ENCODE assay signal across 13 cellular contexts in the genomic region with DNA sequence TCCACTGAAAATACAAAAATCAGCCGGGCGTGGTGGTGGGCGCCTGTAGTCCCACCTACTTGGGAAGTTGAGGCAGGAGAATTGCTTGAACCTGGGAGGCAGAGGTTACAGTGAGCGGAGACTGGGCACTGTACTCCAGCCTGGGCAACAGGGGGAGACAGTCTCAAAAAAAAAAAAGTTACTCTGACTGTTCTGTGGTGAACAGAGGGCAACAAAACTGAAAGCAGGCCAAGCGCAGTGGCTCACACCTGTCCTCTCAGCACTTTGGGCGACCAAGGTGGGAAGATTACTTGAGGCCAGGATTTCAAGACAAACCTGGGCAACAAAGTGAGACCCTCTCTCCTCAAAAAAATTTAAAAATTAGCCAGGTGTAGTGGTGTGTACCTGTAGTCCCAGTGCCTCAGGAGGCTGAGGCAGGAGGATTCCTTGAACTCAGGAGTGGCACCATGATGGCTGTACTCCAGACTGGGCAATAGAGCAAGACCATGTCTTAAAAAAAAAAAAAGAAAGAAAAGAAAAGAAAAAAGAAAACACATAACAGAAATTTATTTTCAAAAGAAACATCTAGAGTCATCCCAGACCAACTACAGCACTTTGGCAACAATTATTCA. TPM values are rescaled to one million over a fixed set of nuclear protein-coding genes. Genes with fewer than 3 reads are reported as not detected.
DNase-seq lines count a peak whose midpoint lies in the region; ATAC-seq and TF ChIP-seq lines count a peak whose summit lies in the region.
"Had no signal": no experiment of that assay in that cellular context is flagged by ENCODE, and none has a peak within 500 bp of the region (broad histone marks: within the 10 kb centered on the region; RNA-seq: fewer than 3 reads in every experiment).

No MANE protein-coding gene starts in this region.

- CTCF ChIA-PET in SK-N-SH (lab: Yijun Ruan, JAX) = no interaction called here

- no peaks in the 10 kb centered on the region for H3K9me2 ChIP-seq in SK-N-SH

- H3K9me3 ChIP-seq in SK-N-SH = no peaks in the 10 kb centered on the region
- H3K9me3 ChIP-seq: sigmoid colon, uterus had no signal

- no peaks in the 10 kb centered on the region for H3K36me3 ChIP-seq in SK-N-SH (replicated peaks in 1 of 2; ENCODE audit: control insufficient read depth in 1 of 2, insufficient read depth in 2 of 2, low read length in 1 of 2)
- H3K36me3 ChIP-seq: sigmoid colon, uterus had no signal

- no peak overlapping the region for H2AFZ ChIP-seq in SK-N-SH (ENCODE audit: low read depth)

- H3K27ac ChIP-seq in SK-N-SH (ENCODE audit: low read depth in 2 of 2, low read length in 1 of 2) = no peak overlapping the region
- H3K27ac ChIP-seq in foreskin keratinocyte = no peak overlapping the region
- H3K27ac ChIP-seq: sigmoid colon, SK-N-MC, uterus had no signal

- POLR2A ChIA-PET in SK-N-SH (lab: Yijun Ruan, JAX) = no interaction called here

- DNase-seq in HFF-Myc (ENCODE audit: extremely low read depth, low read depth) (no peak), SK-N-SH (no peak), foreskin keratinocyte (no peak), NCI-H2081 treated with DMSO at 0.1 percent for 48 hours (lab: John Stamatoyannopoulos, UW) (no peak)
- no peak for DNase-seq in stimulated activated CD4-positive, alpha-beta T cell treated with anti-CD3 and anti-CD28 coated beads, Interleukin-4, amount 100 ng/mL, for 1 hour
- DNase-seq in stimulated activated CD4-positive, alpha-beta T cell treated with anti-CD3 and anti-CD28 coated beads, Interleukin-15, amount 100 ng/mL, for 24 hours = no peak
- no peak for DNase-seq in activated CD4-positive, alpha-beta T cell treated with anti-CD3 and anti-CD28 coated beads, Interleukin-2, amount 50 U/mL, for 48 hours
- DNase-seq: activated CD4-positive, alpha-beta T cell treated with anti-CD3 and anti-CD28 coated beads, Interleukin-2, amount 10 ng/mL, durations not matched to agents 24 days and 14 days; CD8-positive, alpha-beta T cell; sigmoid colon; uterus had no signal

- no peak for ATAC-seq in foreskin keratinocyte
- ATAC-seq: CD8-positive, alpha-beta T cell had no signal

- H3K27me3 ChIP-seq in SK-N-SH (ENCODE audit: insufficient read depth) (no peaks in the 10 kb centered on the region), foreskin keratinocyte (no peaks in the 10 kb centered on the region)
- H3K27me3 ChIP-seq: sigmoid colon, uterus had no signal

- TF ChIP-seq CTCF in GM12873 (IDR thresholded peaks at IDR 0.05; ENCODE audit: insufficient read depth, low read depth, low read length, missing control alignments) (peak; percentile 30), HFF-Myc (IDR thresholded peaks at IDR 0.05; ENCODE audit: low read depth, low read length, missing control alignments) (peak; percentile 22), SK-N-SH (IDR thresholded peaks at IDR 0.05) (no peak; the same call in 1 of the 2 replicates), foreskin keratinocyte (conservative IDR thresholded peaks at IDR 0.05) (peak; percentile 34)

- H3K4me2 ChIP-seq in SK-N-SH = no peak overlapping the region

- TF ChIP-seq EP300 in SK-N-SH (IDR thresholded peaks at IDR 0.05; ENCODE audit: borderline replicate concordance in 1 of 2, low read depth in 1 of 2, low read length in 1 of 2) = no peak

- no peaks in the 10 kb centered on the region for H3F3A ChIP-seq in SK-N-SH (replicated peaks; ENCODE audit: insufficient read depth)

- H3K4me3 ChIP-seq in HFF-Myc (replicated peaks; ENCODE audit: low read depth, low read length) (no peak overlapping the region), SK-N-SH (ENCODE audit: low read depth in 2 of 2, low read length in 1 of 2) (no peak overlapping the region)
- H3K4me3 ChIP-seq: sigmoid colon, SK-N-MC, uterus had no signal

- H3K9ac ChIP-seq in SK-N-SH = no peak overlapping the region

- H3K79me2 ChIP-seq in SK-N-SH (ENCODE audit: insufficient read depth) = no peaks in the 10 kb centered on the region

- no peaks in the 10 kb centered on the region for H4K20me1 ChIP-seq in SK-N-SH (ENCODE audit: insufficient read depth)

- WGBS in SK-N-SH (ENCODE audit: low lambda C conversion rate) = 91% methylated on average over 6 of the region's 6 CpGs

- TF ChIP-seq RAD21 in SK-N-SH (IDR thresholded peaks at IDR 0.05; ENCODE audit: low read length) = peak; percentile 19; the same call in 1 of the 2 replicates

- H3K4me1 ChIP-seq in SK-N-SH (ENCODE audit: control insufficient read depth in 1 of 2, insufficient read depth in 2 of 2, low read depth in 1 of 2, low read length in 1 of 2) = no peaks in the 10 kb centered on the region
- H3K4me1 ChIP-seq in foreskin keratinocyte = no peaks in the 10 kb centered on the region
- H3K4me1 ChIP-seq: sigmoid colon, uterus had no signal

TF ChIP-seq in SK-N-SH, 30 proteins besides CTCF, POLR2A, EP300 and RAD21:
- TF ChIP-seq NFIC (IDR thresholded peaks at IDR 0.05; ENCODE audit: borderline replicate concordance) = no peak
- TF ChIP-seq TEAD4 (IDR thresholded peaks at IDR 0.05; ENCODE audit: borderline replicate concordance, insufficient read depth) = no peak
- no peak for TF ChIP-seq YY1 (IDR thresholded peaks at IDR 0.05; ENCODE audit: low read depth)
- TF ChIP-seq, protein P1, sequence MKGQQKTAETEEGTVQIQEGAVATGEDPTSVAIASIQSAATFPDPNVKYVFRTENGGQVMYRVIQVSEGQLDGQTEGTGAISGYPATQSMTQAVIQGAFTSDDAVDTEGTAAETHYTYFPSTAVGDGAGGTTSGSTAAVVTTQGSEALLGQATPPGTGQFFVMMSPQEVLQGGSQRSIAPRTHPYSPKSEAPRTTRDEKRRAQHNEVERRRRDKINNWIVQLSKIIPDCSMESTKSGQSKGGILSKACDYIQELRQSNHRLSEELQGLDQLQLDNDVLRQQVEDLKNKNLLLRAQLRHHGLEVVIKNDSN (IDR thresholded peaks at IDR 0.05; ENCODE audit: borderline replicate concordance, low read depth) = no peak
- TF ChIP-seq SMC3 (IDR thresholded peaks at IDR 0.05; ENCODE audit: low read depth, low read length) = 0 out of 2 replicates have a peak, but pooled peaks have one; percentile 15

RNA-seq across cellular contexts. Expression of a gene that starts 13.6 kb away (rescaled TPM):
- polyA plus RNA-seq in SK-N-SH (2012; rRNA removed) (225 and 315 TPM in 2 replicates), foreskin keratinocyte (226 and 280 TPM in 2 replicates)
- polyA plus RNA-seq in SK-N-SH (2012; cell fraction: cytosol; rRNA removed) = 554 and 729 TPM in 2 replicates
- polyA plus RNA-seq in SK-N-SH (2012; cell fraction: nucleus; rRNA removed) = 502 and 652 TPM in 2 replicates
- total RNA-seq in foreskin keratinocyte = 271 and 333 TPM in 2 replicates
